In the genomic region with DNA sequence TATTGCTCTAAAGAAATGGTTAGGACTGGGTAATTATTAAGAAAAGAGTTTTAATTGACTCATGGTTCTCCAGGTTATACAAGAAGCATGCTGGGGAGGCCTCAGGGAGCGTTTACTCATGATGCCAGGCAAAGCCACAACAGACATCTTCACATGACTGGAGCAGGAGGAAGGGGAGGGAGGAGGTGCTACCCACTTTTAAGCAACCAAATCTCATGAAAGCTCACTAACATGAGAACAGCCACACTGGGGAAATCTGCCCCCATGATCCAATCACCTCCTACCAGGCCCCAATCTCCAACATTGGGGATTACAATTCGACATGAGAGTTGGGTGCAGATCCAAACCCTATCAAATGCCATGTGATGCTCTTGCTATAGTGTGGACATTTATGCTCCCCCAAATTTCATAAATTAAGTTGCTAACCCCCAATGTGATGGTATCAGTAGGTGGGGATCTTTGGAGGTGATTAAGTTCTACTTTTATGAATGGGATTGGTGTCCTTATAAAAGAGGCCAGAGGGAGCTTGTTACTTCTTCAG, we compare ENCODE assay signal across 1 cellular context.
TF ChIP-seq lines count a peak whose summit lies in the region.

No MANE protein-coding gene starts in this region.

TF ChIP-seq in WTC11, 78 proteins besides CTCF, POLR2A, EP300 and RAD21 (continued from another document):
- TF ChIP-seq, protein P1, sequence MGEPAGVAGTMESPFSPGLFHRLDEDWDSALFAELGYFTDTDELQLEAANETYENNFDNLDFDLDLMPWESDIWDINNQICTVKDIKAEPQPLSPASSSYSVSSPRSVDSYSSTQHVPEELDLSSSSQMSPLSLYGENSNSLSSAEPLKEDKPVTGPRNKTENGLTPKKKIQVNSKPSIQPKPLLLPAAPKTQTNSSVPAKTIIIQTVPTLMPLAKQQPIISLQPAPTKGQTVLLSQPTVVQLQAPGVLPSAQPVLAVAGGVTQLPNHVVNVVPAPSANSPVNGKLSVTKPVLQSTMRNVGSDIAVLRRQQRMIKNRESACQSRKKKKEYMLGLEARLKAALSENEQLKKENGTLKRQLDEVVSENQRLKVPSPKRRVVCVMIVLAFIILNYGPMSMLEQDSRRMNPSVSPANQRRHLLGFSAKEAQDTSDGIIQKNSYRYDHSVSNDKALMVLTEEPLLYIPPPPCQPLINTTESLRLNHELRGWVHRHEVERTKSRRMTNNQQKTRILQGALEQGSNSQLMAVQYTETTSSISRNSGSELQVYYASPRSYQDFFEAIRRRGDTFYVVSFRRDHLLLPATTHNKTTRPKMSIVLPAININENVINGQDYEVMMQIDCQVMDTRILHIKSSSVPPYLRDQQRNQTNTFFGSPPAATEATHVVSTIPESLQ (CRISPR knock-in tag; IDR thresholded peaks at IDR 0.05), result no peak
- TF ChIP-seq, protein P2, sequence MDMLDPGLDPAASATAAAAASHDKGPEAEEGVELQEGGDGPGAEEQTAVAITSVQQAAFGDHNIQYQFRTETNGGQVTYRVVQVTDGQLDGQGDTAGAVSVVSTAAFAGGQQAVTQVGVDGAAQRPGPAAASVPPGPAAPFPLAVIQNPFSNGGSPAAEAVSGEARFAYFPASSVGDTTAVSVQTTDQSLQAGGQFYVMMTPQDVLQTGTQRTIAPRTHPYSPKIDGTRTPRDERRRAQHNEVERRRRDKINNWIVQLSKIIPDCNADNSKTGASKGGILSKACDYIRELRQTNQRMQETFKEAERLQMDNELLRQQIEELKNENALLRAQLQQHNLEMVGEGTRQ (CRISPR knock-in tag; IDR thresholded peaks at IDR 0.05), result 0 out of 2 replicates have a peak, but pooled peaks have one; percentile 13
- TF ChIP-seq, protein P3, sequence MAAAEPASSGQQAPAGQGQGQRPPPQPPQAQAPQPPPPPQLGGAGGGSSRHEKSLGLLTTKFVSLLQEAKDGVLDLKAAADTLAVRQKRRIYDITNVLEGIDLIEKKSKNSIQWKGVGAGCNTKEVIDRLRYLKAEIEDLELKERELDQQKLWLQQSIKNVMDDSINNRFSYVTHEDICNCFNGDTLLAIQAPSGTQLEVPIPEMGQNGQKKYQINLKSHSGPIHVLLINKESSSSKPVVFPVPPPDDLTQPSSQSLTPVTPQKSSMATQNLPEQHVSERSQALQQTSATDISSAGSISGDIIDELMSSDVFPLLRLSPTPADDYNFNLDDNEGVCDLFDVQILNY (CRISPR knock-in tag; IDR thresholded peaks at IDR 0.05), result no peak
- TF ChIP-seq CREB1 (CRISPR knock-in tag; IDR thresholded peaks at IDR 0.05) (no peak), ZNF423 (CRISPR knock-in tag; IDR thresholded peaks at IDR 0.05) (no peak), NR2C2 (CRISPR knock-in tag; IDR thresholded peaks at IDR 0.05) (no peak), ZNF219 (CRISPR knock-in tag; IDR thresholded peaks at IDR 0.05; ENCODE audit: borderline replicate concordance) (no peak), ZNF396 (CRISPR knock-in tag; IDR thresholded peaks at IDR 0.05; ENCODE audit: borderline replicate concordance) (no peak), MYBL2 (CRISPR knock-in tag; IDR thresholded peaks at IDR 0.05) (no peak), GTF2I (CRISPR knock-in tag; conservative IDR thresholded peaks at IDR 0.05) (no peak), NFATC4 (CRISPR knock-in tag; IDR thresholded peaks at IDR 0.05) (peak; percentile 82), CBFB (CRISPR knock-in tag; IDR thresholded peaks at IDR 0.05; ENCODE audit: low read depth) (no peak), ZNF263 (CRISPR knock-in tag; IDR thresholded peaks at IDR 0.05; ENCODE audit: low read depth) (no peak)
- TF ChIP-seq, protein P4, sequence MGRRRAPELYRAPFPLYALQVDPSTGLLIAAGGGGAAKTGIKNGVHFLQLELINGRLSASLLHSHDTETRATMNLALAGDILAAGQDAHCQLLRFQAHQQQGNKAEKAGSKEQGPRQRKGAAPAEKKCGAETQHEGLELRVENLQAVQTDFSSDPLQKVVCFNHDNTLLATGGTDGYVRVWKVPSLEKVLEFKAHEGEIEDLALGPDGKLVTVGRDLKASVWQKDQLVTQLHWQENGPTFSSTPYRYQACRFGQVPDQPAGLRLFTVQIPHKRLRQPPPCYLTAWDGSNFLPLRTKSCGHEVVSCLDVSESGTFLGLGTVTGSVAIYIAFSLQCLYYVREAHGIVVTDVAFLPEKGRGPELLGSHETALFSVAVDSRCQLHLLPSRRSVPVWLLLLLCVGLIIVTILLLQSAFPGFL (CRISPR knock-in tag; IDR thresholded peaks at IDR 0.05; ENCODE audit: borderline replicate concordance), result no peak
- TF ChIP-seq, protein P5, sequence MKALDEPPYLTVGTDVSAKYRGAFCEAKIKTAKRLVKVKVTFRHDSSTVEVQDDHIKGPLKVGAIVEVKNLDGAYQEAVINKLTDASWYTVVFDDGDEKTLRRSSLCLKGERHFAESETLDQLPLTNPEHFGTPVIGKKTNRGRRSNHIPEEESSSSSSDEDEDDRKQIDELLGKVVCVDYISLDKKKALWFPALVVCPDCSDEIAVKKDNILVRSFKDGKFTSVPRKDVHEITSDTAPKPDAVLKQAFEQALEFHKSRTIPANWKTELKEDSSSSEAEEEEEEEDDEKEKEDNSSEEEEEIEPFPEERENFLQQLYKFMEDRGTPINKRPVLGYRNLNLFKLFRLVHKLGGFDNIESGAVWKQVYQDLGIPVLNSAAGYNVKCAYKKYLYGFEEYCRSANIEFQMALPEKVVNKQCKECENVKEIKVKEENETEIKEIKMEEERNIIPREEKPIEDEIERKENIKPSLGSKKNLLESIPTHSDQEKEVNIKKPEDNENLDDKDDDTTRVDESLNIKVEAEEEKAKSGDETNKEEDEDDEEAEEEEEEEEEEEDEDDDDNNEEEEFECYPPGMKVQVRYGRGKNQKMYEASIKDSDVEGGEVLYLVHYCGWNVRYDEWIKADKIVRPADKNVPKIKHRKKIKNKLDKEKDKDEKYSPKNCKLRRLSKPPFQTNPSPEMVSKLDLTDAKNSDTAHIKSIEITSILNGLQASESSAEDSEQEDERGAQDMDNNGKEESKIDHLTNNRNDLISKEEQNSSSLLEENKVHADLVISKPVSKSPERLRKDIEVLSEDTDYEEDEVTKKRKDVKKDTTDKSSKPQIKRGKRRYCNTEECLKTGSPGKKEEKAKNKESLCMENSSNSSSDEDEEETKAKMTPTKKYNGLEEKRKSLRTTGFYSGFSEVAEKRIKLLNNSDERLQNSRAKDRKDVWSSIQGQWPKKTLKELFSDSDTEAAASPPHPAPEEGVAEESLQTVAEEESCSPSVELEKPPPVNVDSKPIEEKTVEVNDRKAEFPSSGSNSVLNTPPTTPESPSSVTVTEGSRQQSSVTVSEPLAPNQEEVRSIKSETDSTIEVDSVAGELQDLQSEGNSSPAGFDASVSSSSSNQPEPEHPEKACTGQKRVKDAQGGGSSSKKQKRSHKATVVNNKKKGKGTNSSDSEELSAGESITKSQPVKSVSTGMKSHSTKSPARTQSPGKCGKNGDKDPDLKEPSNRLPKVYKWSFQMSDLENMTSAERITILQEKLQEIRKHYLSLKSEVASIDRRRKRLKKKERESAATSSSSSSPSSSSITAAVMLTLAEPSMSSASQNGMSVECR (CRISPR knock-in tag; IDR thresholded peaks at IDR 0.05; ENCODE audit: borderline replicate concordance), result no peak
- TF ChIP-seq, protein P6, sequence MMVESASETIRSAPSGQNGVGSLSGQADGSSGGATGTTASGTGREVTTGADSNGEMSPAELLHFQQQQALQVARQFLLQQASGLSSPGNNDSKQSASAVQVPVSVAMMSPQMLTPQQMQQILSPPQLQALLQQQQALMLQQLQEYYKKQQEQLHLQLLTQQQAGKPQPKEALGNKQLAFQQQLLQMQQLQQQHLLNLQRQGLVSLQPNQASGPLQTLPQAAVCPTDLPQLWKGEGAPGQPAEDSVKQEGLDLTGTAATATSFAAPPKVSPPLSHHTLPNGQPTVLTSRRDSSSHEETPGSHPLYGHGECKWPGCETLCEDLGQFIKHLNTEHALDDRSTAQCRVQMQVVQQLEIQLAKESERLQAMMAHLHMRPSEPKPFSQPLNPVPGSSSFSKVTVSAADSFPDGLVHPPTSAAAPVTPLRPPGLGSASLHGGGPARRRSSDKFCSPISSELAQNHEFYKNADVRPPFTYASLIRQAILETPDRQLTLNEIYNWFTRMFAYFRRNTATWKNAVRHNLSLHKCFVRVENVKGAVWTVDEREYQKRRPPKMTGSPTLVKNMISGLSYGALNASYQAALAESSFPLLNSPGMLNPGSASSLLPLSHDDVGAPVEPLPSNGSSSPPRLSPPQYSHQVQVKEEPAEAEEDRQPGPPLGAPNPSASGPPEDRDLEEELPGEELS (CRISPR knock-in tag; IDR thresholded peaks at IDR 0.05), result no peak
- TF ChIP-seq, protein P7, sequence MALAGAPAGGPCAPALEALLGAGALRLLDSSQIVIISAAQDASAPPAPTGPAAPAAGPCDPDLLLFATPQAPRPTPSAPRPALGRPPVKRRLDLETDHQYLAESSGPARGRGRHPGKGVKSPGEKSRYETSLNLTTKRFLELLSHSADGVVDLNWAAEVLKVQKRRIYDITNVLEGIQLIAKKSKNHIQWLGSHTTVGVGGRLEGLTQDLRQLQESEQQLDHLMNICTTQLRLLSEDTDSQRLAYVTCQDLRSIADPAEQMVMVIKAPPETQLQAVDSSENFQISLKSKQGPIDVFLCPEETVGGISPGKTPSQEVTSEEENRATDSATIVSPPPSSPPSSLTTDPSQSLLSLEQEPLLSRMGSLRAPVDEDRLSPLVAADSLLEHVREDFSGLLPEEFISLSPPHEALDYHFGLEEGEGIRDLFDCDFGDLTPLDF (CRISPR knock-in tag; IDR thresholded peaks at IDR 0.05), result no peak
- TF ChIP-seq, protein P8, sequence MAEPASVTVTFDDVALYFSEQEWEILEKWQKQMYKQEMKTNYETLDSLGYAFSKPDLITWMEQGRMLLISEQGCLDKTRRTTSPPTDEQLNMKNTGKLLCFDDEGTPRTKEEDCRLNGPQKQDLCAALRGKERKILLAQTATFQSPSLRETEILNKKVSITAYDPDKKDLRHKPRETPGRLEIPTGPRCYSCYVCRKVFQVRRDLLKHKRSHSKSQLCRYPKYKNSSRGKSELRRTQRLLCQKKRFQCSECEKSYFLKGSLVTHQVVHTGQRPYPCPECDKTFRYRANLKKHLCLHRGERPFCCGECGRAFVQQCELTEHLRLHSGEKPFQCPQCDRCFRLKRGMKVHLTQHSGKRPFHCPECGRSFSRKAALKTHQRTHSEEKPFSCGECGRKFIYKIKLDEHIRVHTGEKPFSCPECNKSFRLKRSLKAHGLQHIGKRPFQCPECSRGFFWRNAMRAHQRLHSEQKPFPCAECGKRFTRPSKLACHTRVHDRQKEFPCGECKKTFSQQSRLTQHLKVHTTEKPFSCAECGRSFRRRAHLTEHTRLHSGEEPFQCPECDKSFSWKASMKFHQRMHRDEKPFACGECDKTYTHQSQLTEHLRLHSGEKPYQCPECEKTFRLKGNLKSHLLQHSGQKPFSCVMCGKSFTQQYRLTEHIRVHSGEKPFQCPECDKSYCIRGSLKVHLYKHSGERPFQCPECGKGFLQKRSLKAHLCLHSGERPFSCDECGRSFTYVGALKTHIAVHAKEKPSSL (CRISPR knock-in tag; conservative IDR thresholded peaks at IDR 0.05), result peak; percentile 41; the same call in 1 of the 2 replicates
- TF ChIP-seq, protein P9, sequence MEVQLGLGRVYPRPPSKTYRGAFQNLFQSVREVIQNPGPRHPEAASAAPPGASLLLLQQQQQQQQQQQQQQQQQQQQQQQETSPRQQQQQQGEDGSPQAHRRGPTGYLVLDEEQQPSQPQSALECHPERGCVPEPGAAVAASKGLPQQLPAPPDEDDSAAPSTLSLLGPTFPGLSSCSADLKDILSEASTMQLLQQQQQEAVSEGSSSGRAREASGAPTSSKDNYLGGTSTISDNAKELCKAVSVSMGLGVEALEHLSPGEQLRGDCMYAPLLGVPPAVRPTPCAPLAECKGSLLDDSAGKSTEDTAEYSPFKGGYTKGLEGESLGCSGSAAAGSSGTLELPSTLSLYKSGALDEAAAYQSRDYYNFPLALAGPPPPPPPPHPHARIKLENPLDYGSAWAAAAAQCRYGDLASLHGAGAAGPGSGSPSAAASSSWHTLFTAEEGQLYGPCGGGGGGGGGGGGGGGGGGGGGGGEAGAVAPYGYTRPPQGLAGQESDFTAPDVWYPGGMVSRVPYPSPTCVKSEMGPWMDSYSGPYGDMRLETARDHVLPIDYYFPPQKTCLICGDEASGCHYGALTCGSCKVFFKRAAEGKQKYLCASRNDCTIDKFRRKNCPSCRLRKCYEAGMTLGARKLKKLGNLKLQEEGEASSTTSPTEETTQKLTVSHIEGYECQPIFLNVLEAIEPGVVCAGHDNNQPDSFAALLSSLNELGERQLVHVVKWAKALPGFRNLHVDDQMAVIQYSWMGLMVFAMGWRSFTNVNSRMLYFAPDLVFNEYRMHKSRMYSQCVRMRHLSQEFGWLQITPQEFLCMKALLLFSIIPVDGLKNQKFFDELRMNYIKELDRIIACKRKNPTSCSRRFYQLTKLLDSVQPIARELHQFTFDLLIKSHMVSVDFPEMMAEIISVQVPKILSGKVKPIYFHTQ (CRISPR knock-in tag; IDR thresholded peaks at IDR 0.05), result 0 out of 2 replicates have a peak, but pooled peaks have one; percentile 82
- TF ChIP-seq, protein P10, sequence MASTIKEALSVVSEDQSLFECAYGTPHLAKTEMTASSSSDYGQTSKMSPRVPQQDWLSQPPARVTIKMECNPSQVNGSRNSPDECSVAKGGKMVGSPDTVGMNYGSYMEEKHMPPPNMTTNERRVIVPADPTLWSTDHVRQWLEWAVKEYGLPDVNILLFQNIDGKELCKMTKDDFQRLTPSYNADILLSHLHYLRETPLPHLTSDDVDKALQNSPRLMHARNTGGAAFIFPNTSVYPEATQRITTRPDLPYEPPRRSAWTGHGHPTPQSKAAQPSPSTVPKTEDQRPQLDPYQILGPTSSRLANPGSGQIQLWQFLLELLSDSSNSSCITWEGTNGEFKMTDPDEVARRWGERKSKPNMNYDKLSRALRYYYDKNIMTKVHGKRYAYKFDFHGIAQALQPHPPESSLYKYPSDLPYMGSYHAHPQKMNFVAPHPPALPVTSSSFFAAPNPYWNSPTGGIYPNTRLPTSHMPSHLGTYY (CRISPR knock-in tag; IDR thresholded peaks at IDR 0.05), result no peak
- TF ChIP-seq, protein P11, sequence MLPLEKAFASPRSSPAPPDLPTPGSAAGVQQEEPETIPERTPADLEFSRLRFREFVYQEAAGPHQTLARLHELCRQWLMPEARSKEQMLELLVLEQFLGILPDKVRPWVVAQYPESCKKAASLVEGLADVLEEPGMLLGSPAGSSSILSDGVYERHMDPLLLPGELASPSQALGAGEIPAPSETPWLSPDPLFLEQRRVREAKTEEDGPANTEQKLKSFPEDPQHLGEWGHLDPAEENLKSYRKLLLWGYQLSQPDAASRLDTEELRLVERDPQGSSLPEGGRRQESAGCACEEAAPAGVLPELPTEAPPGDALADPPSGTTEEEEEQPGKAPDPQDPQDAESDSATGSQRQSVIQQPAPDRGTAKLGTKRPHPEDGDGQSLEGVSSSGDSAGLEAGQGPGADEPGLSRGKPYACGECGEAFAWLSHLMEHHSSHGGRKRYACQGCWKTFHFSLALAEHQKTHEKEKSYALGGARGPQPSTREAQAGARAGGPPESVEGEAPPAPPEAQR (CRISPR knock-in tag; IDR thresholded peaks at IDR 0.05), result no peak
